16 cellular contexts compared by ENCODE assay signal in genomic region chr22:30296851-30297250, GRCh38. TPM values are rescaled to one million over a fixed set of nuclear protein-coding genes. Genes with fewer than 3 reads are reported as not detected.
DNase-seq lines count a peak whose midpoint lies in the region; ATAC-seq and TF ChIP-seq lines count a peak whose summit lies in the region.
"Had no signal": no experiment of that assay in that cellular context is flagged by ENCODE, and none has a peak within 500 bp of the region (broad histone marks: within the 10 kb centered on the region; RNA-seq: fewer than 3 reads in every experiment).

No MANE protein-coding gene starts in this region.

- POLR2A ChIA-PET in RWPE1 (lab: Yijun Ruan, JAX; ENCODE audit: low non-redundant PET) = no interaction called here

- TF ChIP-seq POLR2A in breast epithelium (IDR thresholded peaks at IDR 0.05) = no peak
- peak in 1 of 4 donors; percentile 11 for TF ChIP-seq POLR2A in upper lobe of left lung (IDR thresholded peaks at IDR 0.05)

- in situ Hi-C loops in mammary epithelial cell (cut with MboI; ENCODE audit: low sequenced_read_pairs in 2 of 2) = no loop called here

- H3K4me2 ChIP-seq in mammary epithelial cell (ENCODE audit: insufficient read depth, low read depth, low read length) = no peak overlapping the region

- H3K36me3 ChIP-seq in breast epithelium = no peaks in the 10 kb centered on the region
- H3K36me3 ChIP-seq in mammary epithelial cell (ENCODE audit: insufficient read depth, low read length) = peaks cover 10% of the 10 kb centered on the region
- peaks cover 28 to 96% (median 68%) of the 10 kb centered on the region in 4 donors for H3K36me3 ChIP-seq in upper lobe of left lung

- H3K4me3 ChIP-seq in breast epithelium = no peak overlapping the region
- no peak overlapping the region for H3K4me3 ChIP-seq in mammary epithelial cell (replicated peaks in 1 of 3; ENCODE audit: insufficient read depth in 1 of 3, low read depth in 2 of 3, low read length in 3 of 3)
- H3K4me3 ChIP-seq in upper lobe of left lung = no peak overlapping the region
- H3K4me3 ChIP-seq: heart right ventricle, pancreas had no signal

- no peaks in the 10 kb centered on the region for H4K20me1 ChIP-seq in mammary epithelial cell (ENCODE audit: insufficient read depth, low read length)

- no peak overlapping the region for H2AFZ ChIP-seq in mammary epithelial cell (ENCODE audit: low read depth, low read length)

- BruUV-seq in mammary epithelial cell (replicated peaks; lab: Mats Ljungman, UMichigan) = no TSS peak

- DNase-seq in breast epithelium (ENCODE audit: low spot score in 2 of 2) (no peak), mammary epithelial cell (no peak), RWPE1 (ENCODE audit: low spot score) (no peak), upper lobe of left lung (peak in 1 of 2 donors; percentile 84)
- no peak for DNase-seq in stimulated activated CD4-positive, alpha-beta T cell treated with anti-CD3 and anti-CD28 coated beads, Interleukin-4, amount 100 ng/mL, for 1 hour
- DNase-seq: AML-193, DMS53, erythroblast, heart right ventricle, NCI-H2081 treated with DMSO at 0.1 percent for 48 hours, NCI-H748 treated with DMSO at 0.1 percent for 48 hours, pancreas, SW 1271 had no signal

- no peak for TF ChIP-seq EP300 in upper lobe of left lung (IDR thresholded peaks at IDR 0.05)

- 85% methylated on average over 4 of the region's 4 CpGs for WGBS in mammary epithelial cell (ENCODE audit: low coverage, missing lambda C conversion rate)
- 56 to 66% methylated on average over 4 of the region's 4 CpGs for WGBS in upper lobe of left lung, 2 donors

- H3K27ac ChIP-seq in breast epithelium = peak overlapping the region; percentile 85 to 94
- no peak overlapping the region for H3K27ac ChIP-seq in mammary epithelial cell (ENCODE audit: insufficient read depth, low read depth, low read length)
- peak overlapping the region; percentile 21; the same call in 1 of the 2 replicates for H3K27ac ChIP-seq in RWPE1
- peak overlapping the region; percentile 63 to 94 (median 86) for H3K27ac ChIP-seq in upper lobe of left lung
- H3K27ac ChIP-seq: pancreas had no signal

- no peak overlapping the region for H3K9ac ChIP-seq in mammary epithelial cell (ENCODE audit: insufficient read depth, low read length)

- TF ChIP-seq CTCF in breast epithelium (IDR thresholded peaks at IDR 0.05) (no peak), mammary epithelial cell (conservative IDR thresholded peaks at IDR 0.05 in 1 of 2, IDR thresholded peaks at IDR 0.05 in 1 of 2; ENCODE audit: extremely low read depth in 1 of 2, insufficient read depth in 1 of 2, low read depth in 1 of 2, low read length in 2 of 2) (no peak), RWPE1 (conservative IDR thresholded peaks at IDR 0.05; ENCODE audit: low read depth) (no peak), upper lobe of left lung (IDR thresholded peaks at IDR 0.05) (no peak)

- H3K79me2 ChIP-seq in mammary epithelial cell (ENCODE audit: insufficient read depth, low read length) = peaks cover 19% of the 10 kb centered on the region

- H3K4me1 ChIP-seq in breast epithelium (peaks cover 16 to 34% of the 10 kb centered on the region in 2 donors), mammary epithelial cell (ENCODE audit: insufficient read depth, low read length) (peaks cover 22% of the 10 kb centered on the region), upper lobe of left lung (peaks cover 45 to 66% (median 57%) of the 10 kb centered on the region in 4 donors)

- CTCF ChIA-PET in mammary epithelial cell (lab: Charles Lee; ENCODE audit: low non-redundant PET) = interaction anchor here (0.6 kb wide), 1 partner anchor 35 kb away, joined by 3 read pairs; no protein-coding TSS in a partner anchor
- CTCF ChIA-PET in RWPE1 (lab: Yijun Ruan, JAX) = no interaction called here

- ATAC-seq in esophagus mucosa (peak; percentile 2), upper lobe of left lung (ENCODE audit: low FRiP score in 2 of 2) (peak in 1 of 2 donors; percentile 16), HG02759 (IDR thresholded peaks at IDR 0.05; ENCODE audit: unreplicated experiment) (no peak)
- ATAC-seq: heart right ventricle, pancreas, WTC11 had no signal

- intact Hi-C loops in breast epithelium (cut with DNase I; ENCODE audit: low total_unique reads) (no loop called here), mammary epithelial cell (cut with micrococcal nuclease) (no loop called here)

- H3K9me3 ChIP-seq in breast epithelium = no peaks in the 10 kb centered on the region
- no peaks in the 10 kb centered on the region for H3K9me3 ChIP-seq in mammary epithelial cell (replicated peaks; ENCODE audit: insufficient read depth, low read length)
- H3K9me3 ChIP-seq in upper lobe of left lung = no peaks in the 10 kb centered on the region
- H3K9me3 ChIP-seq: heart right ventricle, pancreas had no signal

- dilution Hi-C loops in mammary epithelial cell (cut with HindIII; ENCODE audit: low sequenced_read_pairs) = no loop called here

- H3K27me3 ChIP-seq in breast epithelium (no peaks in the 10 kb centered on the region), mammary epithelial cell (ENCODE audit: insufficient read depth, low read length) (no peaks in the 10 kb centered on the region), upper lobe of left lung (no peaks in the 10 kb centered on the region)
- H3K27me3 ChIP-seq: heart right ventricle, pancreas had no signal

RNA-seq across cellular contexts. Expression of gene CASTOR1, which starts 7.5 kb away (rescaled TPM):
- 10 to 100 TPM; 15.5 to 26.6 (median 20.6) TPM for total RNA-seq in breast epithelium
- total RNA-seq in mammary epithelial cell = 1 to 10 TPM; 8.7 to 9.7 TPM
- polyA plus RNA-seq in mammary epithelial cell = 6.3 TPM
- polyA minus RNA-seq in mammary epithelial cell = 9.4 TPM
- 43.7 TPM for total RNA-seq in esophagus mucosa
- total RNA-seq in upper lobe of left lung = 10 to 100 TPM in 4 of 6 donors, 1 to 10 TPM in 2; 7.0 to 31.5 (median 22.1) TPM

RNA-seq across cellular contexts. Expression of gene TBC1D10A, which starts 29.9 kb away (rescaled TPM):
- total RNA-seq in breast epithelium (10 to 100 TPM; 25.0 to 50.1 (median 32.4) TPM), mammary epithelial cell (10 to 100 TPM; 25.7 to 27.5 TPM), esophagus mucosa (44.5 TPM), upper lobe of left lung (10 to 100 TPM; 22.6 to 61.0 (median 36.2) TPM)
- 15.3 TPM for polyA plus RNA-seq in mammary epithelial cell
- polyA minus RNA-seq in mammary epithelial cell = 22.8 TPM

RNA-seq across cellular contexts. Expression of gene OSM, which starts 30.2 kb away (rescaled TPM):
- total RNA-seq in breast epithelium = 1 to 10 TPM; 1.3 to 2.5 (median 1.3) TPM
- not detected for total RNA-seq in mammary epithelial cell
- polyA plus RNA-seq in mammary epithelial cell = not detected
- polyA minus RNA-seq in mammary epithelial cell = not detected
- total RNA-seq in esophagus mucosa = 0.28 TPM
- 10 to 100 TPM in 1 of 6 donors, 1 to 10 TPM in 4, under 1 TPM in 1; 0.98 to 11.7 (median 5.1) TPM for total RNA-seq in upper lobe of left lung
- total RNA-seq: WTC11 had no signal

RNA-seq across cellular contexts. Expression of gene LIF, which starts 50.3 kb away (rescaled TPM):
- 1 to 10 TPM; 1.4 to 9.5 (median 1.6) TPM for total RNA-seq in breast epithelium
- total RNA-seq in mammary epithelial cell = 10 to 100 TPM; 31.2 to 35.8 TPM
- 7.8 TPM for polyA plus RNA-seq in mammary epithelial cell
- 12.0 TPM for polyA minus RNA-seq in mammary epithelial cell
- total RNA-seq in esophagus mucosa = 0.24 TPM
- 10 to 100 TPM in 1 of 6 donors, 1 to 10 TPM in 4, under 1 TPM in 1; 0.89 to 16.9 (median 3.8) TPM for total RNA-seq in upper lobe of left lung

RNA-seq across cellular contexts. Expression of gene SF3A1, which starts 59.8 kb away (rescaled TPM):
- total RNA-seq in breast epithelium (10 to 100 TPM; 47.7 to 68.6 (median 47.9) TPM), mammary epithelial cell (100 to 1,000 TPM in 1 of 2 donors, 10 to 100 TPM in 1; 45.0 to 163 TPM), esophagus mucosa (111 TPM), upper lobe of left lung (100 to 1,000 TPM in 4 of 6 donors, 10 to 100 TPM in 2; 89.1 to 204 (median 138) TPM)
- polyA plus RNA-seq in mammary epithelial cell = 45.2 TPM
- polyA minus RNA-seq in mammary epithelial cell = 645 TPM
